22 cellular contexts compared by ENCODE assay signal in genomic region chr5:31364881-31365636, GRCh38.
DNase-seq lines count a peak whose midpoint lies in the region; ATAC-seq and TF ChIP-seq lines count a peak whose summit lies in the region.
"Had no signal": no experiment of that assay in that cellular context is flagged by ENCODE, and none has a peak within 500 bp of the region (broad histone marks: within the 10 kb centered on the region; RNA-seq: fewer than 3 reads in every experiment).

No MANE protein-coding gene starts in this region.

- H3K79me2 ChIP-seq in PC-3 (ENCODE audit: low read length), result no peaks in the 10 kb centered on the region

- in situ Hi-C loops in ACHN (cut with HindIII; ENCODE audit: low pct_ligation_motif_present, low pct_unique_long_range_greater_than_20kb, low sequenced_read_pairs), result no loop called here

- no peak for ATAC-seq in PC-3
- no peak for ATAC-seq in HG02759 (IDR thresholded peaks at IDR 0.05; ENCODE audit: unreplicated experiment)
- ATAC-seq: activated CD4-positive, CD25-positive, alpha-beta regulatory T cell treated with anti-CD3 and anti-CD28 coated beads, Interleukin-2, amount 50 U/mL, for 24 hours; activated T-helper 17 cell treated with anti-CD3 and anti-CD28 coated beads, Interleukin-2, amount 50 U/mL, for 72 hours had no signal

- intact Hi-C loops in PC-3 (cut with micrococcal nuclease), result no loop called here

- BruUV-seq in PC-3 (replicated peaks; lab: Mats Ljungman, UMichigan), result no TSS peak

- CTCF ChIA-PET in PC-3 (lab: Charles Lee), result no interaction called here

- DNase-seq in EL (peak; percentile 84), PC-3 (peak; percentile 9), dedifferentiated amniotic fluid mesenchymal stem cell (ENCODE audit: extremely low spot score) (peak; percentile 88), osteocyte (ENCODE audit: extremely low spot score, unreplicated experiment) (no peak), ACHN (no peak), HUDEP-2 (lab: John Stamatoyannopoulos, UW; ENCODE audit: unreplicated experiment in 76 of 76) (no peak), putamen (ENCODE audit: low spot score) (no peak)
- DNase-seq: glutamatergic neuron; H9; immature natural killer cell; MM.1S; naive B cell; Right ventricle myocardium superior; small intestine; stimulated activated CD4-positive, alpha-beta T cell treated with anti-CD3 and anti-CD28 coated beads, Interleukin-4, amount 100 ng/mL, for 4 hours; testis had no signal

- no peaks in the 10 kb centered on the region for H3F3A ChIP-seq in PC-3 (ENCODE audit: low read length, unreplicated experiment)

- H3K27ac Mint-ChIP-seq in osteocyte (ENCODE audit: unreplicated experiment), result peak overlapping the region; percentile 63
- H3K27ac Mint-ChIP-seq: activated T-helper 17 cell treated with anti-CD3 and anti-CD28 coated beads, Interleukin-2, amount 50 U/mL, for 72 hours; H9; immature natural killer cell; naive B cell; T-helper 2 cell treated with Interferon-gamma antibody and Interleukin-4, amounts not matched to agents 5 μg/mL and 100 μg/mL, for 36 hours had no signal

- H3K4me3 Mint-ChIP-seq in osteocyte (ENCODE audit: unreplicated experiment), result no peak overlapping the region
- H3K4me3 Mint-ChIP-seq: activated T-helper 17 cell treated with anti-CD3 and anti-CD28 coated beads, Interleukin-2, amount 50 U/mL, for 72 hours; H9; immature natural killer cell; naive B cell; T-helper 2 cell treated with Interferon-gamma antibody and Interleukin-4, amounts not matched to agents 5 μg/mL and 100 μg/mL, for 36 hours had no signal

- H3K36me3 Mint-ChIP-seq in osteocyte (ENCODE audit: unreplicated experiment), result peaks cover 2% of the 10 kb centered on the region
- H3K36me3 Mint-ChIP-seq: immature natural killer cell, naive B cell had no signal

- H3K9me3 Mint-ChIP-seq in osteocyte (ENCODE audit: unreplicated experiment), result peaks cover 4% of the 10 kb centered on the region
- H3K9me3 Mint-ChIP-seq: activated T-helper 17 cell treated with anti-CD3 and anti-CD28 coated beads, Interleukin-2, amount 50 U/mL, for 72 hours had no signal

- no peak overlapping the region for H3K9ac ChIP-seq in PC-3 (ENCODE audit: low read length)
- H3K9ac ChIP-seq: BLaER1 treated with 17β-estradiol and CSF1 and Interleukin-3, amounts not matched to agents 10 nM and 100 nM had no signal

- H3K9me3 ChIP-seq in PC-3 (ENCODE audit: low read length), result no peaks in the 10 kb centered on the region
- H3K9me3 ChIP-seq: testis had no signal

- H3K4me1 Mint-ChIP-seq in osteocyte (ENCODE audit: unreplicated experiment), result peaks cover 35% of the 10 kb centered on the region
- H3K4me1 Mint-ChIP-seq: activated T-helper 17 cell treated with anti-CD3 and anti-CD28 coated beads, Interleukin-2, amount 50 U/mL, for 72 hours; immature natural killer cell; naive B cell had no signal

- no peak overlapping the region for H3K27ac ChIP-seq in PC-3 (ENCODE audit: low read length)
- H3K27ac ChIP-seq: BLaER1 treated with 17β-estradiol and CSF1 and Interleukin-3, amounts not matched to agents 10 nM and 100 nM; testis had no signal

- no peak overlapping the region for H3K4me3 ChIP-seq in PC-3 (ENCODE audit: low read length)
- H3K4me3 ChIP-seq: BLaER1 treated with 17β-estradiol and CSF1 and Interleukin-3, amounts not matched to agents 10 nM and 100 nM; lung; testis had no signal

- peaks cover 24% of the 10 kb centered on the region for H3K27me3 ChIP-seq in PC-3 (ENCODE audit: low read length)
- H3K27me3 ChIP-seq: BLaER1 treated with 17β-estradiol and CSF1 and Interleukin-3, amounts not matched to agents 10 nM and 100 nM; testis had no signal

- no peak overlapping the region for H3K4me2 ChIP-seq in PC-3 (ENCODE audit: low read length)
- H3K4me2 ChIP-seq: BLaER1 treated with 17β-estradiol and CSF1 and Interleukin-3, amounts not matched to agents 10 nM and 100 nM had no signal

- no peaks in the 10 kb centered on the region for H3K4me1 ChIP-seq in PC-3 (ENCODE audit: insufficient read depth, low read length)
- H3K4me1 ChIP-seq: testis had no signal

- H4K20me1 ChIP-seq in PC-3 (ENCODE audit: low read length), result no peaks in the 10 kb centered on the region
- H4K20me1 ChIP-seq: BLaER1 treated with 17β-estradiol and CSF1 and Interleukin-3, amounts not matched to agents 10 nM and 100 nM had no signal

- TF ChIP-seq CTCF in PC-3 (conservative IDR thresholded peaks at IDR 0.05; ENCODE audit: low read depth, low read length) (no peak), osteocyte (IDR thresholded peaks at IDR 0.05) (no peak)

- no peaks in the 10 kb centered on the region for H3K36me3 ChIP-seq in PC-3 (ENCODE audit: low read depth, low read length)
- H3K36me3 ChIP-seq: BLaER1 treated with 17β-estradiol and CSF1 and Interleukin-3, amounts not matched to agents 10 nM and 100 nM had no signal

- POLR2A ChIA-PET in PC-3 (lab: Charles Lee; ENCODE audit: unreplicated experiment), result interaction anchor here (0.7 kb wide), 1 partner anchor 59 kb away, joined by 4 read pairs; no protein-coding TSS in a partner anchor

- no peak overlapping the region for H2AFZ ChIP-seq in PC-3 (ENCODE audit: low read length)

- H3K27me3 Mint-ChIP-seq in osteocyte (ENCODE audit: unreplicated experiment), result no peaks in the 10 kb centered on the region

- no peaks in the 10 kb centered on the region for H3K9me2 ChIP-seq in PC-3 (replicated peaks; ENCODE audit: low read length)

Comparison
In these comparisons a context has a peak if more than half of its experiments do, and no peak if none do; other contexts are left out.
1. DNase-seq: peak in EL (single experiment), PC-3 (single experiment) and dedifferentiated amniotic fluid mesenchymal stem cell (single experiment); none in osteocyte (single experiment), ACHN (single experiment), HUDEP-2 (0 of 76) and putamen (single experiment).